In the genomic region with DNA sequence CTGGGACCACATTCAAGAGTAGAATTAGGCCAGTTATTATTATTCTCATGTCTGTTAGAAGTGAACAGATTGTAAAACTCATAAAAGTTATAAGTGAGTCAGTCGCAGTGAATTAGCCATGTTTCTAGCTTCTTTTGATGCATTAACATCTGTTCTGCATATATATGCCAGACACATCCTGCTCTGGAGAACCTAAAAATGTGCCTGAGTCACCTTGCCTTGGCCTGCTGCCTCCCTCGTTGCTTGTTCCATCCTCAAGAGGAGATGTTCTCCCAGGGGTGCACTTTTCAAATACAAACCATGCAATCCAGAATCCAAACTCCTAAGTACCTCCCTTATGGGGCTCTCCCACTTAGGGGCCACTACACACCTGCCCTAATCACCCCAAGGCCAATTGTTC, we compare ENCODE assay signal across 16 cellular contexts.
"Had no signal": no experiment of that assay in that cellular context is flagged by ENCODE, and none has a peak within 500 bp of the region (broad histone marks: within the 10 kb centered on the region; RNA-seq: fewer than 3 reads in every experiment).

No MANE protein-coding gene starts in this region.

- H3K9me3 ChIP-seq: body of pancreas, testis had no signal

- H3K27me3 ChIP-seq: body of pancreas, testis had no signal

- H3K4me1 ChIP-seq: parathyroid adenoma, testis had no signal

- H3K4me3 ChIP-seq: body of pancreas, testis had no signal

- H3K27ac Mint-ChIP-seq: activated naive CD4-positive, alpha-beta T cell treated with anti-CD3 and anti-CD28 coated beads, Interleukin-2, amount 50 U/mL, for 24 hours; stimulated activated naive CD8-positive, alpha-beta T cell treated with anti-CD3 and anti-CD28 coated beads, Interleukin-15, Interleukin-2, amounts not matched to agents 100 ng/mL and 50 ng/mL, for 24 hours had no signal

- H3K4me1 Mint-ChIP-seq: activated naive CD4-positive, alpha-beta T cell treated with anti-CD3 and anti-CD28 coated beads, Interleukin-2, amount 50 U/mL, for 24 hours; naive B cell had no signal

- H3K36me3 Mint-ChIP-seq: activated naive CD4-positive, alpha-beta T cell treated with anti-CD3 and anti-CD28 coated beads, Interleukin-2, amount 50 U/mL, for 24 hours; naive B cell had no signal

- H3K9me3 Mint-ChIP-seq: activated naive CD4-positive, alpha-beta T cell treated with anti-CD3 and anti-CD28 coated beads, Interleukin-2, amount 50 U/mL, for 24 hours; naive B cell; stimulated activated naive CD8-positive, alpha-beta T cell treated with anti-CD3 and anti-CD28 coated beads, Interleukin-15, Interleukin-2, amounts not matched to agents 100 ng/mL and 50 ng/mL, for 24 hours had no signal

- DNase-seq: activated CD4-positive, alpha-beta T cell treated with anti-CD3 and anti-CD28 coated beads for 48 hours; activated CD8-positive, alpha-beta memory T cell treated with anti-CD3 and anti-CD28 coated beads for 24 hours; activated effector memory CD4-positive, alpha-beta T cell treated with Interleukin-2 at 50 U/mL for 16 hours; body of pancreas; central memory CD4-positive, alpha-beta T cell; cortex of kidney; effector memory CD4-positive, alpha-beta T cell; glutamatergic neuron; naive B cell; retina; stimulated activated CD4-positive, alpha-beta T cell treated with anti-CD3 and anti-CD28 coated beads, Interleukin-15, amount 100 ng/mL, for 24 hours; stimulated activated CD4-positive, alpha-beta T cell treated with anti-CD3 and anti-CD28 coated beads, Interleukin-4, amount 100 ng/mL, for 24 hours; testis had no signal

- H3K4me3 Mint-ChIP-seq: activated naive CD4-positive, alpha-beta T cell treated with anti-CD3 and anti-CD28 coated beads, Interleukin-2, amount 50 U/mL, for 24 hours; naive B cell; stimulated activated naive CD8-positive, alpha-beta T cell treated with anti-CD3 and anti-CD28 coated beads, Interleukin-15, Interleukin-2, amounts not matched to agents 100 ng/mL and 50 ng/mL, for 24 hours had no signal
